12 cellular contexts compared by ENCODE assay signal in the genomic region with DNA sequence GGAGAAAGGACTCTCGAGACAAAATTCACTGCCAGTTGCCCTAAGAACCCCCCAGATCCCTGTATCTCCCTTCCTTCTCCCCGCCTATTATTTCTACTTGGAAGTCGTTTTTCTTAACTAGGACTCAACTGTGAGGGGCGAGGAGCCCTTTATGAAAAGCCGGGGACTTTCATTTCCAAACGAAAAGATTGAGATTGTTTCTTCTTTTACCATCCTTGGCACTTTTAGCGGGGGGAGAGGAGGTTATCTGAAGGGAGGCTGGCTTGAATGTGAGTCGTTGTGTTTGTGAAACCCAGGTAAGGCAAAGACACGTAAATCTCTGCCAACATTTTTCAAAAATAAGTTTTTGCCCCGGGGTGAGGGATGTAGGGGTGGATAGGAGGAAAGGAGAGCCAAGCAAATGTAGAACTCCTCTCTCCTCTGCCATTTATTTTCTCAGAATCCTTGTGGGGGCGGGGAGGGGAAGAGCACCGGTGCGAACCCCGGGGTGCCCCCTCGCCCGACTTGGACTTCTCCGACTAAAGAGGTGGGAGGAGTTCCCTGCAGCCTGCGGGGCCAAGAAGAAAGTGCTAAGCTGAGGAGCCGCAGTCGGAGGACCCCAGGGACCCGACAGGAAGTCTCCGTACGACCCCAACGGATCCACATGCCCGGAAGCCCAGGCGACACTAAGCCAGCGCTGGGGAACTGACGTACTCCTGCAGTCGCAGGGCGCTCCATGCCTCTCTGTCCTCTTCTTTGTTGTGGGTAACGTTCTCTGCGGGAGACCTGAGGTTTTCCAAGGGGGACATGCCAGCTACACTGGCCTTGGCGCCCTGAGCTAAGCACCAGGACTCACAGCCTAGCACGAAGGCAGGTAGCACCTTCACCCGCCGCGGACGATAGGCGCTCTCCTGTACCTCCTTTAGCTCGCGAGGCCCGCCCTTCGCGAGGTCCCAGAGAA. TPM values are rescaled to one million over a fixed set of nuclear protein-coding genes. Genes with fewer than 3 reads are reported as not detected.
A peak's percentile ranks its signal among the peaks of the same experiment; 100 is the strongest.
DNase-seq lines count a peak whose midpoint lies in the region; ATAC-seq and TF ChIP-seq lines count a peak whose summit lies in the region.
"Had no signal": no experiment of that assay in that cellular context is flagged by ENCODE, and none has a peak within 500 bp of the region (broad histone marks: within the 10 kb centered on the region; RNA-seq: fewer than 3 reads in every experiment).

No MANE protein-coding gene starts in this region.

- in situ Hi-C loops in G401 (cut with HindIII; ENCODE audit: low sequenced_read_pairs), result no loop called here

- H3T11ph ChIP-seq in H9 (ENCODE audit: low read length), result no peak overlapping the region

- no peak for TF ChIP-seq RAD21 in SK-N-SH (IDR thresholded peaks at IDR 0.05; ENCODE audit: low read length)

- H3K23ac ChIP-seq in H9 (ENCODE audit: insufficient read length, low read depth, low read length), result no peak overlapping the region

- H4K5ac ChIP-seq in H9 (ENCODE audit: insufficient read length, low read depth, low read length), result no peak overlapping the region

- H3K23me2 ChIP-seq in H9 (ENCODE audit: insufficient read length, low read depth, low read length, poor library complexity, severe bottlenecking), result peaks cover 9% of the 10 kb centered on the region

- no peak overlapping the region for H2BK20ac ChIP-seq in H9 (ENCODE audit: low read depth, low read length, poor library complexity, severe bottlenecking)

- ATAC-seq in SK-N-SH treated with all-trans-retinoic acid at 6 μM for 48 hours, result no peak

- TF ChIP-seq CTCF in SK-N-SH (IDR thresholded peaks at IDR 0.05) (no peak), H9 (conservative IDR thresholded peaks at IDR 0.05) (no peak), endodermal cell (conservative IDR thresholded peaks at IDR 0.05) (no peak), neural progenitor cell (IDR thresholded peaks at IDR 0.05) (no peak)

- H3K79me1 ChIP-seq in H9 (ENCODE audit: insufficient read depth, low read depth, low read length, poor library complexity, severe bottlenecking), result no peaks in the 10 kb centered on the region

- H3K27ac ChIP-seq in SK-N-SH (ENCODE audit: low read depth in 2 of 2, low read length in 1 of 2) (no peak overlapping the region), H9 (ENCODE audit: insufficient read length, low read depth, low read length) (no peak overlapping the region), endodermal cell (ENCODE audit: low read depth, low read length) (no peak overlapping the region), neural progenitor cell (no peak overlapping the region), Karpas-422 (ENCODE audit: low read length) (no peak overlapping the region)
- H3K27ac ChIP-seq: thyroid gland had no signal

- no peak overlapping the region for H3K56ac ChIP-seq in H9 (ENCODE audit: insufficient read length, low read depth, low read length)

- H3K36me3 Mint-ChIP-seq in H9 (ENCODE audit: insufficient read depth in 1 of 3, low read depth in 3 of 3) (no peaks in the 10 kb centered on the region), endodermal cell (ENCODE audit: low read depth) (no peaks in the 10 kb centered on the region), neural progenitor cell (no peaks in the 10 kb centered on the region)

- no peak overlapping the region for H3K18ac ChIP-seq in H9 (ENCODE audit: insufficient read length, low read depth, low read length)

- H2AK5ac ChIP-seq in H9 (ENCODE audit: insufficient read length, low read length), result no peak overlapping the region

- no peaks in the 10 kb centered on the region for H3K9me3 ChIP-seq in SK-N-SH
- no peaks in the 10 kb centered on the region for H3K9me3 ChIP-seq in H9 (ENCODE audit: control insufficient read depth, low read depth, low read length)
- peaks cover 7% of the 10 kb centered on the region for H3K9me3 ChIP-seq in endodermal cell (ENCODE audit: control insufficient read depth, low read length)
- no peaks in the 10 kb centered on the region for H3K9me3 ChIP-seq in neural progenitor cell (ENCODE audit: low read depth)
- H3K9me3 ChIP-seq in Karpas-422 (ENCODE audit: low read length), result no peaks in the 10 kb centered on the region
- H3K9me3 ChIP-seq: thyroid gland had no signal

- H3K4me1 Mint-ChIP-seq in H9 (peaks cover 38 to 45% of the 10 kb centered on the region in 2 experiments), endodermal cell (peaks cover 48% of the 10 kb centered on the region), neural progenitor cell (peaks cover 30% of the 10 kb centered on the region)

- no peak overlapping the region for H2BK5ac ChIP-seq in H9 (ENCODE audit: insufficient read length, low read length)

- H3K4me3 Mint-ChIP-seq in H9, result peak overlapping the region; percentile 59 to 75
- H3K4me3 Mint-ChIP-seq in endodermal cell, result peak overlapping the region; percentile 54
- no peak overlapping the region for H3K4me3 Mint-ChIP-seq in neural progenitor cell

- WGBS in SK-N-SH (ENCODE audit: low lambda C conversion rate), result 15% methylated on average over 40 of the region's 44 CpGs
- no CpG with 5 or more reads among the region's 44 CpGs for WGBS in H9 (ENCODE audit: extremely low coverage, insufficient read length, low lambda C conversion rate)
- WGBS in endodermal cell (ENCODE audit: insufficient coverage in 1 of 2, insufficient read length in 1 of 2), 2 experiments, result 2 to 5% methylated on average over 23 to 43 of the region's 44 CpGs

- DNase-seq in SK-N-SH (peak; percentile 16), H9 (peak; percentile 83), endodermal cell (peak; percentile 84), neural progenitor cell (ENCODE audit: low spot score) (peak; percentile 70), Karpas-422 (no peak), G401 (ENCODE audit: low spot score) (no peak), NCI-H748 treated with DMSO at 0.1 percent for 48 hours (lab: John Stamatoyannopoulos, UW) (no peak)
- DNase-seq: thyroid gland had no signal

- H3K9me3 Mint-ChIP-seq in H9 (peaks cover 0 to 13% of the 10 kb centered on the region in 2 experiments; a peak in 3 of 5 replicates), endodermal cell (no peaks in the 10 kb centered on the region), neural progenitor cell (peaks cover 4% of the 10 kb centered on the region)

- POLR2A ChIA-PET in SK-N-SH (lab: Yijun Ruan, JAX), result no interaction called here

- H3F3A ChIP-seq in SK-N-SH (replicated peaks; ENCODE audit: insufficient read depth) (no peaks in the 10 kb centered on the region), neural progenitor cell (ENCODE audit: low read depth) (no peaks in the 10 kb centered on the region)

- H4K91ac ChIP-seq in H9 (ENCODE audit: insufficient read length, low read depth, low read length), result no peak overlapping the region

- H3K4me3 ChIP-seq in SK-N-SH (ENCODE audit: low read depth in 2 of 2, low read length in 1 of 2), result no peak overlapping the region
- peak overlapping the region; percentile 68 for H3K4me3 ChIP-seq in endodermal cell (ENCODE audit: low read length)
- peak overlapping the region; percentile 33 for H3K4me3 ChIP-seq in neural progenitor cell
- no peak overlapping the region for H3K4me3 ChIP-seq in Karpas-422 (ENCODE audit: low read length)
- H3K4me3 ChIP-seq: thyroid gland had no signal

- no peak overlapping the region; the same call in 1 of the 2 replicates for H3K14ac ChIP-seq in H9 (ENCODE audit: insufficient read depth, low read length)

- H3K4me1 ChIP-seq in SK-N-SH (ENCODE audit: control insufficient read depth in 1 of 2, insufficient read depth in 2 of 2, low read depth in 1 of 2, low read length in 1 of 2), result peaks cover 0 to 9% of the 10 kb centered on the region in 2 experiments; a peak in 1 of 4 replicates
- peaks cover 5% of the 10 kb centered on the region; the same call in 1 of the 2 replicates for H3K4me1 ChIP-seq in H9 (ENCODE audit: insufficient read depth, low read length)
- peaks cover 6% of the 10 kb centered on the region for H3K4me1 ChIP-seq in endodermal cell (ENCODE audit: control insufficient read depth, insufficient read depth, low read length)
- peaks cover 13% of the 10 kb centered on the region for H3K4me1 ChIP-seq in neural progenitor cell
- no peaks in the 10 kb centered on the region for H3K4me1 ChIP-seq in Karpas-422 (ENCODE audit: low read length)

- H2BK15ac ChIP-seq in H9 (ENCODE audit: low read depth, low read length), result no peak overlapping the region

- H3K27ac Mint-ChIP-seq in H9 (no peak overlapping the region), endodermal cell (no peak overlapping the region), neural progenitor cell (no peak overlapping the region)

- no peak overlapping the region for H3K4ac ChIP-seq in H9 (ENCODE audit: low read depth, low read length)

- H2BK120ac ChIP-seq in H9 (ENCODE audit: low read depth, low read length, poor library complexity, severe bottlenecking), result no peak overlapping the region

- no peaks in the 10 kb centered on the region for H3K79me2 ChIP-seq in SK-N-SH (ENCODE audit: insufficient read depth)
- no peaks in the 10 kb centered on the region for H3K79me2 ChIP-seq in H9 (ENCODE audit: insufficient read depth, low read length)
- no peaks in the 10 kb centered on the region for H3K79me2 ChIP-seq in neural progenitor cell (ENCODE audit: low read depth)
- no peaks in the 10 kb centered on the region for H3K79me2 ChIP-seq in Karpas-422 (ENCODE audit: low read length)

- no peak overlapping the region for H2BK12ac ChIP-seq in H9 (ENCODE audit: insufficient read length, low read depth, low read length)

- no peak for TF ChIP-seq EP300 in SK-N-SH (IDR thresholded peaks at IDR 0.05; ENCODE audit: borderline replicate concordance in 1 of 2, low read depth in 1 of 2, low read length in 1 of 2)

- H3K4me2 ChIP-seq in SK-N-SH (no peak overlapping the region), H9 (ENCODE audit: insufficient read depth, insufficient read length, low read length) (peak overlapping the region; percentile 79), neural progenitor cell (peak overlapping the region; percentile 60), Karpas-422 (ENCODE audit: low read depth, low read length, poor library complexity, severe bottlenecking) (no peak overlapping the region)

- peaks cover 8% of the 10 kb centered on the region; the same call in 1 of the 2 replicates for H4K20me1 ChIP-seq in SK-N-SH (ENCODE audit: insufficient read depth)
- no peaks in the 10 kb centered on the region for H4K20me1 ChIP-seq in H9 (ENCODE audit: control insufficient read depth, insufficient read depth, insufficient read length)
- H4K20me1 ChIP-seq in neural progenitor cell (ENCODE audit: low read depth), result peaks cover 91% of the 10 kb centered on the region
- H4K20me1 ChIP-seq in Karpas-422 (ENCODE audit: insufficient read depth, low read depth, low read length), result no peaks in the 10 kb centered on the region

- H3K9ac ChIP-seq in SK-N-SH, result no peak overlapping the region
- H3K9ac ChIP-seq in H9 (ENCODE audit: extremely low read depth, insufficient read length, low read length), result no peak overlapping the region
- no peak overlapping the region for H3K9ac ChIP-seq in endodermal cell (ENCODE audit: extremely low read depth, low read length, poor library complexity, severe bottlenecking)
- no peak overlapping the region for H3K9ac ChIP-seq in neural progenitor cell
- no peak overlapping the region for H3K9ac ChIP-seq in Karpas-422 (ENCODE audit: low read length)

- no peak overlapping the region for H2AFZ ChIP-seq in SK-N-SH (ENCODE audit: low read depth)
- H2AFZ ChIP-seq in H9 (ENCODE audit: low read length), result no peak overlapping the region
- H2AFZ ChIP-seq in neural progenitor cell (replicated peaks), result no peak overlapping the region
- H2AFZ ChIP-seq in Karpas-422 (ENCODE audit: low read length), result no peak overlapping the region

- no peak overlapping the region for H4K8ac ChIP-seq in H9 (replicated peaks; ENCODE audit: insufficient read length, low read depth, low read length)

- H3K9me2 ChIP-seq in SK-N-SH, result no peaks in the 10 kb centered on the region
- H3K9me2 ChIP-seq in Karpas-422 (replicated peaks; ENCODE audit: insufficient read depth, low read length), result no peaks in the 10 kb centered on the region

- H3K27me3 Mint-ChIP-seq in H9 (ENCODE audit: low read depth) (peaks cover 98% of the 10 kb centered on the region), endodermal cell (ENCODE audit: insufficient read depth) (peaks cover 90% of the 10 kb centered on the region), neural progenitor cell (ENCODE audit: insufficient read depth, low read depth) (peaks cover 87% of the 10 kb centered on the region)

- CTCF ChIA-PET in SK-N-SH (lab: Yijun Ruan, JAX), result interaction anchor here (1.1 kb wide), 1 partner anchor 114 kb away, joined by 3 read pairs; no protein-coding TSS in a partner anchor

- H3K27me3 ChIP-seq in SK-N-SH (ENCODE audit: insufficient read depth), result peaks cover 95% of the 10 kb centered on the region
- peaks cover 92% of the 10 kb centered on the region for H3K27me3 ChIP-seq in H9 (ENCODE audit: insufficient read depth, low read length)
- H3K27me3 ChIP-seq in endodermal cell (ENCODE audit: control insufficient read depth, insufficient read depth, low read length, poor library complexity, severe bottlenecking), result peaks cover 92% of the 10 kb centered on the region
- peaks cover 100% of the 10 kb centered on the region for H3K27me3 ChIP-seq in neural progenitor cell
- no peaks in the 10 kb centered on the region for H3K27me3 ChIP-seq in Karpas-422 (ENCODE audit: low read length)

- no peaks in the 10 kb centered on the region for H3K36me3 ChIP-seq in SK-N-SH (replicated peaks in 1 of 2; ENCODE audit: control insufficient read depth in 1 of 2, insufficient read depth in 2 of 2, low read length in 1 of 2)
- no peaks in the 10 kb centered on the region for H3K36me3 ChIP-seq in endodermal cell (ENCODE audit: control insufficient read depth, insufficient read depth, low read length)
- H3K36me3 ChIP-seq in neural progenitor cell, result no peaks in the 10 kb centered on the region
- H3K36me3 ChIP-seq in Karpas-422 (ENCODE audit: insufficient read depth, low read length), result no peaks in the 10 kb centered on the region
- H3K36me3 ChIP-seq: thyroid gland had no signal

RNA-seq across cellular contexts. Expression of a gene that starts 2.3 kb away (rescaled TPM):
- 0.15 and 0.49 TPM in 2 replicates for polyA plus RNA-seq in SK-N-SH (2012; rRNA removed)
- polyA plus RNA-seq in SK-N-SH (2012; cell fraction: cytosol; rRNA removed), result 0.20 and 0.21 TPM in 2 replicates
- 0.31 and 0.61 TPM in 2 replicates for polyA plus RNA-seq in SK-N-SH (2012; cell fraction: nucleus; rRNA removed)
- total RNA-seq in H9 (2021) (0.15 and 0.20 TPM in 2 replicates), endodermal cell (under 1 TPM in 1 of 2 donors, not detected in 1; 0.51 TPM), neural progenitor cell (ENCODE audit: low replicate concordance) (not detected in 2 replicates)
- polyA plus RNA-seq in endodermal cell (2013, experiment 1 of 2), result 0.11 TPM
- polyA plus RNA-seq in endodermal cell (2013, experiment 2 of 2), result not detected
- 0.52 and 0.69 TPM in 2 replicates for total RNA-seq in Karpas-422 (2014; rRNA removed; shearing (Covaris generic); ENCODE audit: low replicate concordance)
- total RNA-seq in G401 (2014; rRNA removed; shearing (Covaris generic)), result not detected in 2 replicates
- total RNA-seq: bronchial epithelial cell, myocyte had no signal
- polyA plus RNA-seq: esophagus had no signal

Comparison
In these comparisons a context has a peak if more than half of its experiments do, and no peak if none do; other contexts are left out.
1. DNase-seq: peak in SK-N-SH (single experiment), H9 (single experiment), endodermal cell (single experiment) and neural progenitor cell (single experiment); none in Karpas-422 (single experiment), G401 (single experiment) and NCI-H748 treated with DMSO at 0.1 percent for 48 hours (single experiment).
2. H3K4me2 ChIP-seq: peak in H9 (single experiment) and neural progenitor cell (single experiment); none in SK-N-SH (single experiment) and Karpas-422 (single experiment).
3. H3K4me3 ChIP-seq: peak in endodermal cell (single experiment) and neural progenitor cell (single experiment); none in SK-N-SH (0 of 2) and Karpas-422 (single experiment).